Comparison of ENCODE assay signal across 17 cellular contexts in genomic region chr7:17236161-17236560, GRCh38.
A peak's percentile ranks its signal among the peaks of the same experiment; 100 is the strongest.
DNase-seq lines count a peak whose midpoint lies in the region; ATAC-seq and TF ChIP-seq lines count a peak whose summit lies in the region.
"Had no signal": no experiment of that assay in that cellular context is flagged by ENCODE, and none has a peak within 500 bp of the region (broad histone marks: within the 10 kb centered on the region; RNA-seq: fewer than 3 reads in every experiment).

No MANE protein-coding gene starts in this region.

- H3K79me1 ChIP-seq in IMR-90 (ENCODE audit: low read depth in 1 of 2, low read length in 2 of 2), result no peaks in the 10 kb centered on the region

- H3K56ac ChIP-seq in IMR-90 (ENCODE audit: extremely low read depth, insufficient read depth, low read length), result no peak overlapping the region

- H3K4me1 Mint-ChIP-seq in activated CD8-positive, alpha-beta memory T cell treated with anti-CD3 and anti-CD28 coated beads, Interleukin-2, amount 10 ng/mL, durations not matched to agents 7 days and 5 days, result peaks cover 34% of the 10 kb centered on the region
- peaks cover 48% of the 10 kb centered on the region for H3K4me1 Mint-ChIP-seq in activated naive CD8-positive, alpha-beta T cell (ENCODE audit: low read depth)
- peaks cover 46 to 50% of the 10 kb centered on the region in 2 donors for H3K4me1 Mint-ChIP-seq in natural killer cell treated with Interleukin-12 subunit alpha and Interleukin-12 subunit beta and Interleukin-15 and Interleukin-18, amount 100 ng/mL, for 72 hours (ENCODE audit: low read depth in 2 of 2)

- no peaks in the 10 kb centered on the region for H3K36me3 ChIP-seq in IMR-90 (ENCODE audit: control insufficient read depth, insufficient read depth, low read length)
- H3K36me3 ChIP-seq: ovary had no signal

- H3K4ac ChIP-seq in IMR-90 (ENCODE audit: low read depth, low read length), result no peak overlapping the region; the same call in 1 of the 2 replicates

- H2AK9ac ChIP-seq in IMR-90 (replicated peaks; ENCODE audit: low read depth, low read length, poor library complexity), result no peak overlapping the region

- no peak overlapping the region for H3K4me2 ChIP-seq in IMR-90 (ENCODE audit: low read depth, low read length)

- BruUV-seq in IMR-90 (replicated peaks; lab: Mats Ljungman, UMichigan), result no TSS peak

- no CpG with 5 or more reads among the region's 5 CpGs for WGBS in IMR-90 (ENCODE audit: extremely low coverage in 2 of 2, insufficient read length in 1 of 2), 2 experiments

- CTCF ChIA-PET in activated CD8-positive, alpha-beta memory T cell treated with anti-CD3 and anti-CD28 coated beads, Interleukin-2, amount 10 ng/mL, durations not matched to agents 7 days and 5 days (lab: Charles Lee), result interaction anchor here (1.8 kb wide), 1 partner anchor 60 kb away, joined by 4 read pairs; no protein-coding TSS in a partner anchor
- CTCF ChIA-PET in IMR-90 (lab: Yijun Ruan, JAX), result no interaction called here

- ATAC-seq in activated CD8-positive, alpha-beta memory T cell treated with anti-CD3 and anti-CD28 coated beads, Interleukin-2, amount 10 ng/mL, durations not matched to agents 7 days and 5 days, result no peak
- ATAC-seq in IMR-90 (ENCODE audit: low read depth), result no peak
- no peak for ATAC-seq in natural killer cell treated with Interleukin-12 subunit alpha and Interleukin-12 subunit beta and Interleukin-15 and Interleukin-18, amount 100 ng/mL, for 72 hours
- no peak for ATAC-seq in GM21381 (IDR thresholded peaks at IDR 0.05; ENCODE audit: unreplicated experiment)

- H3K4me1 ChIP-seq in IMR-90 (ENCODE audit: control insufficient read depth, insufficient read depth, low read length), result peaks cover 7% of the 10 kb centered on the region

- in situ Hi-C loops in IMR-90 (cut with MboI; ENCODE audit: low sequenced_read_pairs), result no loop called here

- H2BK120ac ChIP-seq in IMR-90 (ENCODE audit: low read depth, low read length), result peak overlapping the region; percentile 28; the same call in 1 of the 2 replicates

- no peaks in the 10 kb centered on the region for H3K27me3 Mint-ChIP-seq in activated CD8-positive, alpha-beta memory T cell treated with anti-CD3 and anti-CD28 coated beads, Interleukin-2, amount 10 ng/mL, durations not matched to agents 7 days and 5 days
- no peaks in the 10 kb centered on the region for H3K27me3 Mint-ChIP-seq in activated naive CD8-positive, alpha-beta T cell
- no peaks in the 10 kb centered on the region for H3K27me3 Mint-ChIP-seq in natural killer cell treated with Interleukin-12 subunit alpha and Interleukin-12 subunit beta and Interleukin-15 and Interleukin-18, amount 100 ng/mL, for 72 hours

- no peak for DNase-seq in activated CD8-positive, alpha-beta memory T cell treated with anti-CD3 and anti-CD28 coated beads, Interleukin-2, amount 10 ng/mL, durations not matched to agents 7 days and 5 days
- DNase-seq in activated CD8-positive, alpha-beta memory T cell treated with anti-CD3 and anti-CD28 coated beads for 24 hours, result no peak
- DNase-seq in IMR-90 (no peak), NCI-H345 (lab: John Stamatoyannopoulos, UW) (no peak), pons (ENCODE audit: low spot score) (no peak)
- no peak for DNase-seq in natural killer cell treated with Interleukin-12 subunit alpha and Interleukin-12 subunit beta and Interleukin-15 and Interleukin-18, amount 100 ng/mL, for 72 hours (ENCODE audit: low spot score)
- DNase-seq: activated CD4-positive, alpha-beta T cell treated with anti-CD3 and anti-CD28 coated beads for 4 hours; islet precursor cell; Kasumi-1; midbrain; NCI-H2081; NCI-H774; ovary; RPMI8226 had no signal

- peak overlapping the region; percentile 33 for H3K27ac Mint-ChIP-seq in activated CD8-positive, alpha-beta memory T cell treated with anti-CD3 and anti-CD28 coated beads, Interleukin-2, amount 10 ng/mL, durations not matched to agents 7 days and 5 days
- peak overlapping the region; percentile 92 for H3K27ac Mint-ChIP-seq in activated naive CD8-positive, alpha-beta T cell
- H3K27ac Mint-ChIP-seq in natural killer cell treated with Interleukin-12 subunit alpha and Interleukin-12 subunit beta and Interleukin-15 and Interleukin-18, amount 100 ng/mL, for 72 hours, result peak overlapping the region; percentile 98 to 99

- H2BK5ac ChIP-seq in IMR-90 (ENCODE audit: low read depth, low read length, poor library complexity, severe bottlenecking), result no peak overlapping the region

- no peak overlapping the region for H3K27ac ChIP-seq in IMR-90 (ENCODE audit: insufficient read depth, low read length)
- H3K27ac ChIP-seq: epithelial cell of prostate, ovary had no signal

- peak overlapping the region; percentile 51; the same call in 1 of the 2 replicates for H2BK20ac ChIP-seq in IMR-90 (ENCODE audit: low read depth, low read length)

- no peak overlapping the region for H4K8ac ChIP-seq in IMR-90 (ENCODE audit: low read depth in 2 of 2, low read length in 2 of 2)

- H3K14ac ChIP-seq in IMR-90 (replicated peaks; ENCODE audit: low read depth, low read length), result no peak overlapping the region

- H3K23ac ChIP-seq in IMR-90 (ENCODE audit: low read depth, low read length), result no peak overlapping the region

- no peak overlapping the region for H3K4me3 Mint-ChIP-seq in activated CD8-positive, alpha-beta memory T cell treated with anti-CD3 and anti-CD28 coated beads, Interleukin-2, amount 10 ng/mL, durations not matched to agents 7 days and 5 days
- H3K4me3 Mint-ChIP-seq in activated naive CD8-positive, alpha-beta T cell, result peak overlapping the region; percentile 35
- H3K4me3 Mint-ChIP-seq in natural killer cell treated with Interleukin-12 subunit alpha and Interleukin-12 subunit beta and Interleukin-15 and Interleukin-18, amount 100 ng/mL, for 72 hours, result peak overlapping the region; percentile 56

- no peak overlapping the region for H3K18ac ChIP-seq in IMR-90 (ENCODE audit: low read depth, low read length)

- H2AFZ ChIP-seq in IMR-90 (replicated peaks; ENCODE audit: low read length, poor library complexity), result no peak overlapping the region

- H2AK5ac ChIP-seq in IMR-90 (ENCODE audit: low read depth, low read length), result no peak overlapping the region; the same call in 1 of the 2 replicates

- POLR2A ChIA-PET in IMR-90 (lab: Charles Lee; ENCODE audit: unreplicated experiment), result no interaction called here

- dilution Hi-C loops in IMR-90 (cut with HindIII; ENCODE audit: low sequenced_read_pairs, unreplicated experiment), result no loop called here

- no peaks in the 10 kb centered on the region for H3K27me3 ChIP-seq in IMR-90 (ENCODE audit: control insufficient read depth, insufficient read depth, low read length)
- H3K27me3 ChIP-seq: ovary had no signal

- no peak overlapping the region for H3K4me3 ChIP-seq in IMR-90 (ENCODE audit: insufficient read depth, low read depth, low read length)
- H3K4me3 ChIP-seq: ovary had no signal

- intact Hi-C loops in IMR-90 (cut with micrococcal nuclease), result no loop called here

- H3K36me3 Mint-ChIP-seq in activated CD8-positive, alpha-beta memory T cell treated with anti-CD3 and anti-CD28 coated beads, Interleukin-2, amount 10 ng/mL, durations not matched to agents 7 days and 5 days, result peaks cover 27% of the 10 kb centered on the region
- H3K36me3 Mint-ChIP-seq in activated naive CD8-positive, alpha-beta T cell, result peaks cover 5% of the 10 kb centered on the region
- H3K36me3 Mint-ChIP-seq in natural killer cell treated with Interleukin-12 subunit alpha and Interleukin-12 subunit beta and Interleukin-15 and Interleukin-18, amount 100 ng/mL, for 72 hours, result peaks cover 26% of the 10 kb centered on the region

- no peak for TF ChIP-seq POLR2A in IMR-90 (IDR thresholded peaks at IDR 0.05; ENCODE audit: low read depth, low read length)

- H4K20me1 ChIP-seq in IMR-90 (ENCODE audit: insufficient read depth, low read length), result no peaks in the 10 kb centered on the region

- H3K9me1 ChIP-seq in IMR-90 (ENCODE audit: insufficient read depth, low read length), result 0 out of 2 replicates have a peak, but pooled peaks cover 2% of the 10 kb centered on the region

- TF ChIP-seq RAD21 in IMR-90 (IDR thresholded peaks at IDR 0.05; ENCODE audit: low read length), result no peak

- no peak overlapping the region for H4K5ac ChIP-seq in IMR-90 (ENCODE audit: low read depth, low read length)

- H4K91ac ChIP-seq in IMR-90 (ENCODE audit: insufficient read depth, low read depth, low read length), result no peak overlapping the region

- TF ChIP-seq CTCF in IMR-90 (conservative IDR thresholded peaks at IDR 0.05; ENCODE audit: low read depth, low read length), result no peak

- H3K9me3 ChIP-seq in IMR-90 (ENCODE audit: control insufficient read depth, insufficient read depth, low read length), result no peaks in the 10 kb centered on the region
- H3K9me3 ChIP-seq: ovary had no signal

- peaks cover 15% of the 10 kb centered on the region for H3K9me3 Mint-ChIP-seq in activated CD8-positive, alpha-beta memory T cell treated with anti-CD3 and anti-CD28 coated beads, Interleukin-2, amount 10 ng/mL, durations not matched to agents 7 days and 5 days (ENCODE audit: low read depth)
- peaks cover 4% of the 10 kb centered on the region for H3K9me3 Mint-ChIP-seq in activated naive CD8-positive, alpha-beta T cell (ENCODE audit: low read depth)
- peaks cover 11% of the 10 kb centered on the region for H3K9me3 Mint-ChIP-seq in natural killer cell treated with Interleukin-12 subunit alpha and Interleukin-12 subunit beta and Interleukin-15 and Interleukin-18, amount 100 ng/mL, for 72 hours

- peak overlapping the region; percentile 65; the same call in 1 of the 3 replicates for H2BK15ac ChIP-seq in IMR-90 (ENCODE audit: low read depth, low read length)

- H3K9ac ChIP-seq in IMR-90 (ENCODE audit: low read depth, low read length), result no peak overlapping the region

TF ChIP-seq in IMR-90, 13 proteins besides CTCF, POLR2A, EP300 and RAD21:
- no peak for TF ChIP-seq FOS (IDR thresholded peaks at IDR 0.05; ENCODE audit: low read depth, low read length)
- peak; percentile 49; the same call in 1 of the 2 replicates for TF ChIP-seq CEBPB (IDR thresholded peaks at IDR 0.05; ENCODE audit: low read depth, low read length)

Comparison
In these comparisons a context has a peak if more than half of its experiments do, and no peak if none do; other contexts are left out.
1. H3K27ac Mint-ChIP-seq: peak in every context shown above with its lines; median percentile 98 in natural killer cell treated with Interleukin-12 subunit alpha and Interleukin-12 subunit beta and Interleukin-15 and Interleukin-18, amount 100 ng/mL, for 72 hours; 92 in activated naive CD8-positive, alpha-beta T cell; 33 in activated CD8-positive, alpha-beta memory T cell treated with anti-CD3 and anti-CD28 coated beads, Interleukin-2, amount 10 ng/mL, durations not matched to agents 7 days and 5 days.